Comparison of ENCODE assay signal across 8 cellular contexts in genomic region chr6:37432916-37433656, GRCh38. TPM values are rescaled to one million over a fixed set of nuclear protein-coding genes. Genes with fewer than 3 reads are reported as not detected.
DNase-seq lines count a peak whose midpoint lies in the region; ATAC-seq and TF ChIP-seq lines count a peak whose summit lies in the region.

Gene CMTR1 (plus strand): TSS chr6:37433221. CDS start chr6:37435630, 2,409 bp downstream.

- H3K4me3 Mint-ChIP-seq in T-helper 1 cell treated with Interleukin-12 subunit alpha and Interleukin-12 subunit beta and Interleukin-4 antibody, amounts not matched to agents 30 μg/mL and 1 μg/mL, for 36 hours = peak within 1 kb of the TSS; percentile 83
- H3K4me3 Mint-ChIP-seq in progenitor cell of endocrine pancreas (ENCODE audit: low read depth) = peak within 1 kb of the TSS; percentile 90

- peaks cover 32% of the 10 kb centered on the region for H3K4me1 Mint-ChIP-seq in T-helper 1 cell treated with Interleukin-12 subunit alpha and Interleukin-12 subunit beta and Interleukin-4 antibody, amounts not matched to agents 30 μg/mL and 1 μg/mL, for 36 hours (ENCODE audit: low read depth)
- peaks cover 22% of the 10 kb centered on the region for H3K4me1 Mint-ChIP-seq in progenitor cell of endocrine pancreas (ENCODE audit: low read depth)

- peak within 1 kb of the TSS; percentile 99 for H3K4me3 ChIP-seq in upper lobe of right lung

- DNase-seq in NCI-H146 treated with DMSO at 0.1 percent for 48 hours (lab: John Stamatoyannopoulos, UW; ENCODE audit: unreplicated experiment) = peak; percentile 87
- peak; percentile 71 for DNase-seq in amniotic stem cell (lab: John Stamatoyannopoulos, UW)
- DNase-seq in left cardiac atrium = peak; percentile 97
- peak; percentile 91 for DNase-seq in progenitor cell of endocrine pancreas (ENCODE audit: low spot score, unreplicated experiment)
- peak; percentile 98 for DNase-seq in upper lobe of right lung

- H3K9me3 ChIP-seq in upper lobe of right lung = no peaks in the 10 kb centered on the region

- H3K27ac Mint-ChIP-seq in T-helper 1 cell treated with Interleukin-12 subunit alpha and Interleukin-12 subunit beta and Interleukin-4 antibody, amounts not matched to agents 30 μg/mL and 1 μg/mL, for 36 hours = peak within 1 kb of the TSS; percentile 99
- H3K27ac Mint-ChIP-seq in progenitor cell of endocrine pancreas = peak within 1 kb of the TSS; percentile 92

- H3K4me1 ChIP-seq in upper lobe of right lung = peaks cover 10% of the 10 kb centered on the region

- peaks cover 28% of the 10 kb centered on the region for H3K36me3 ChIP-seq in upper lobe of right lung

- H3K27me3 ChIP-seq in upper lobe of right lung = no peaks in the 10 kb centered on the region

- H3K9me3 Mint-ChIP-seq in T-helper 1 cell treated with Interleukin-12 subunit alpha and Interleukin-12 subunit beta and Interleukin-4 antibody, amounts not matched to agents 30 μg/mL and 1 μg/mL, for 36 hours = peaks cover 4% of the 10 kb centered on the region
- no peaks in the 10 kb centered on the region for H3K9me3 Mint-ChIP-seq in progenitor cell of endocrine pancreas (ENCODE audit: low read depth)

- peak within 1 kb of the TSS; percentile 95 for H3K27ac ChIP-seq in upper lobe of right lung

- intact Hi-C loops in left cardiac atrium (cut with DNase I) (no loop called here), upper lobe of right lung (cut with DNase I) (no loop called here)

- H3K36me3 Mint-ChIP-seq in T-helper 1 cell treated with Interleukin-12 subunit alpha and Interleukin-12 subunit beta and Interleukin-4 antibody, amounts not matched to agents 30 μg/mL and 1 μg/mL, for 36 hours (ENCODE audit: low read depth) = peaks cover 23% of the 10 kb centered on the region
- peaks cover 6% of the 10 kb centered on the region for H3K36me3 Mint-ChIP-seq in progenitor cell of endocrine pancreas (ENCODE audit: insufficient read depth)

- peak; percentile 91 for ATAC-seq in GM18498 (IDR thresholded peaks at IDR 0.05; ENCODE audit: unreplicated experiment)
- peak; percentile 77 for ATAC-seq in HG02884 (IDR thresholded peaks at IDR 0.05; ENCODE audit: unreplicated experiment)
- ATAC-seq in left cardiac atrium = peak; percentile 99 to 100
- peak; percentile 99 for ATAC-seq in upper lobe of right lung

- TF ChIP-seq CTCF in progenitor cell of endocrine pancreas (IDR thresholded peaks at IDR 0.05; ENCODE audit: unreplicated experiment) = no peak
- no peak for TF ChIP-seq CTCF in upper lobe of right lung (IDR thresholded peaks at IDR 0.05)

- H3K27me3 Mint-ChIP-seq in T-helper 1 cell treated with Interleukin-12 subunit alpha and Interleukin-12 subunit beta and Interleukin-4 antibody, amounts not matched to agents 30 μg/mL and 1 μg/mL, for 36 hours (ENCODE audit: low read depth) = peaks cover 9% of the 10 kb centered on the region
- H3K27me3 Mint-ChIP-seq in progenitor cell of endocrine pancreas = no peaks in the 10 kb centered on the region

RNA-seq across cellular contexts. Expression of gene CMTR1, which starts in this region (rescaled TPM):
- total RNA-seq in left cardiac atrium = 10 to 100 TPM; 28.4 to 30.1 TPM
- 48.0 and 50.5 TPM in 2 replicates for total RNA-seq in progenitor cell of endocrine pancreas
- 42.2 TPM for total RNA-seq in upper lobe of right lung

Comparison
In these comparisons a context has a peak if more than half of its experiments do, and no peak if none do; other contexts are left out.
1. Peak in every context shown above with its lines: DNase-seq, ATAC-seq, H3K4me3 ChIP-seq and H3K27ac ChIP-seq.